ENCODE assay signal across 24 cellular contexts in genomic region chr2:18444806-18445205, GRCh38.
DNase-seq lines count a peak whose midpoint lies in the region; FAIRE-seq and TF ChIP-seq lines count a peak whose summit lies in the region.
"Had no signal": no experiment of that assay in that cellular context is flagged by ENCODE, and none has a peak within 500 bp of the region (broad histone marks: within the 10 kb centered on the region; RNA-seq: fewer than 3 reads in every experiment).

No MANE protein-coding gene starts in this region.

- peak overlapping the region; percentile 71 for H3K4me2 ChIP-seq in BLaER1
- H3K4me2 ChIP-seq: PC-9 had no signal

- DNase-seq in ascending aorta (ENCODE audit: low spot score in 2 of 2) (no peak), fibroblast of mammary gland (ENCODE audit: low read depth) (peak; percentile 38), NCI-H187 treated with DMSO at 0.1 percent for 48 hours (lab: John Stamatoyannopoulos, UW) (no peak), GM19239 (ENCODE audit: insufficient read length, low spot score) (no peak), T1000 (lab: John Stamatoyannopoulos, UW) (no peak)
- no peak for DNase-seq in activated T-cell treated with anti-CD3 and anti-CD28 coated beads, Interleukin-2, amount 50 U/mL, for 48 hours
- DNase-seq: CD4-positive, alpha-beta T cell; GM23248; H9; Kasumi-1; NCI-H1105; NCI-H1436 treated with DMSO at 0.1 percent for 48 hours; NCI-H1930; NCI-H2107; NCI-H526; NCI-H82; NK-92 treated with Interleukin-12 subunit alpha and Interleukin-12 subunit beta, amount 100 ng/mL, for 24 hours; PC-9; SHP77 had no signal

- H3K9me3 ChIP-seq in BLaER1 (no peaks in the 10 kb centered on the region), ascending aorta (no peaks in the 10 kb centered on the region), stomach smooth muscle (ENCODE audit: control insufficient read depth in 2 of 2, low read length in 2 of 2) (no peaks in the 10 kb centered on the region)

- H3K9ac ChIP-seq in BLaER1 (peak overlapping the region; percentile 10; the same call in 1 of the 2 replicates), stomach smooth muscle (ENCODE audit: low read length in 2 of 2) (no peak overlapping the region)
- H3K9ac ChIP-seq: GM23248 had no signal

- no peak overlapping the region for H3K4me3 ChIP-seq in BLaER1
- H3K4me3 ChIP-seq in ascending aorta: no peak overlapping the region
- H3K4me3 ChIP-seq in fibroblast of mammary gland (ENCODE audit: control insufficient read depth, low read depth, low read length): no peak overlapping the region
- H3K4me3 ChIP-seq in stomach smooth muscle (ENCODE audit: low read length in 2 of 2): no peak overlapping the region
- H3K4me3 ChIP-seq: GM23248, K562, PC-9 had no signal

- H3K27me3 ChIP-seq in BLaER1: no peaks in the 10 kb centered on the region
- no peaks in the 10 kb centered on the region for H3K27me3 ChIP-seq in ascending aorta
- no peaks in the 10 kb centered on the region for H3K27me3 ChIP-seq in stomach smooth muscle (ENCODE audit: control insufficient read depth in 1 of 2, insufficient read depth in 2 of 2, low read length in 2 of 2)

- H4K20me1 ChIP-seq in BLaER1: no peaks in the 10 kb centered on the region

- H3K4me1 ChIP-seq in BLaER1 (peaks cover 55% of the 10 kb centered on the region), ascending aorta (peaks cover 5 to 22% of the 10 kb centered on the region in 2 donors), stomach smooth muscle (ENCODE audit: control insufficient read depth, insufficient read depth, low read length) (no peaks in the 10 kb centered on the region)

- peak overlapping the region; percentile 69; the same call in 1 of the 2 replicates for H3K27ac ChIP-seq in BLaER1
- peak overlapping the region; percentile 75 to 77 for H3K27ac ChIP-seq in ascending aorta
- peak overlapping the region; percentile 3 for H3K27ac ChIP-seq in stomach smooth muscle (ENCODE audit: low read length)
- H3K27ac ChIP-seq: PC-9 had no signal

- FAIRE-seq in GM19239 (lab: Jason Lieb, UNC): no peak
- FAIRE-seq: D721Med, HepG2, K562 had no signal

- H3K36me3 ChIP-seq in BLaER1 (no peaks in the 10 kb centered on the region), ascending aorta (no peaks in the 10 kb centered on the region), stomach smooth muscle (ENCODE audit: control insufficient read depth in 2 of 2, insufficient read depth in 2 of 2, low read length in 2 of 2) (no peaks in the 10 kb centered on the region)

- TF ChIP-seq CTCF in ascending aorta (IDR thresholded peaks at IDR 0.05) (no peak), fibroblast of mammary gland (conservative IDR thresholded peaks at IDR 0.05; ENCODE audit: control insufficient read depth, insufficient read depth, low read depth, low read length) (no peak)

- intact Hi-C loops in ascending aorta (cut with DNase I): loop anchor here (5.0 kb wide), 1 partner anchor 1417 kb away; no protein-coding TSS in a partner anchor

Comparison
In these comparisons a context has a peak if more than half of its experiments do, and no peak if none do; other contexts are left out.
1. H3K27ac ChIP-seq: peak in every context shown above with its lines; median percentile 76 in ascending aorta; 69 in BLaER1; 3 in stomach smooth muscle.